Comparison of ENCODE assay signal across 9 cellular contexts in genomic region chr6:43060755-43061633, GRCh38. TPM values are rescaled to one million over a fixed set of nuclear protein-coding genes. Genes with fewer than 3 reads are reported as not detected.
DNase-seq lines count a peak whose midpoint lies in the region; ATAC-seq, FAIRE-seq and TF ChIP-seq lines count a peak whose summit lies in the region.
"Had no signal": no experiment of that assay in that cellular context is flagged by ENCODE, and none has a peak within 500 bp of the region (broad histone marks: within the 10 kb centered on the region; RNA-seq: fewer than 3 reads in every experiment).

No MANE protein-coding gene starts in this region.

- H2AFZ ChIP-seq in OCI-LY3 (ENCODE audit: low read depth, low read length) = no peak overlapping the region

- no peaks in the 10 kb centered on the region for H3K27me3 Mint-ChIP-seq in CD4-positive, alpha-beta memory T cell

- no peak overlapping the region for H3K9ac ChIP-seq in OCI-LY3 (ENCODE audit: low read length)

- peaks cover 8% of the 10 kb centered on the region for H3K36me3 ChIP-seq in CD4-positive, alpha-beta memory T cell (ENCODE audit: insufficient read depth, low read length)
- H3K36me3 ChIP-seq in OCI-LY3 (replicated peaks; ENCODE audit: low read depth, low read length) = peaks cover 8% of the 10 kb centered on the region
- H3K36me3 ChIP-seq in pancreas = peaks cover 0 to 2% (median 0%) of the 10 kb centered on the region in 3 donors
- H3K36me3 ChIP-seq in gastroesophageal sphincter = peaks cover 0 to 61% of the 10 kb centered on the region in 2 donors

- CTCF ChIA-PET in CD4-positive, alpha-beta memory T cell (lab: Charles Lee; ENCODE audit: partially characterized antibody) = interaction anchor here (0.9 kb wide), 1 partner anchor 39 kb away, joined by 3 read pairs; the partner anchor contains the start of gene RRP36

- H3K27me3 ChIP-seq in CD4-positive, alpha-beta memory T cell (ENCODE audit: insufficient read depth, low read length) = no peaks in the 10 kb centered on the region
- no peaks in the 10 kb centered on the region for H3K27me3 ChIP-seq in OCI-LY3 (ENCODE audit: low read depth, low read length)
- H3K27me3 ChIP-seq in pancreas = no peaks in the 10 kb centered on the region
- H3K27me3 ChIP-seq in gastroesophageal sphincter = no peaks in the 10 kb centered on the region

- peaks cover 18% of the 10 kb centered on the region for H3K79me2 ChIP-seq in OCI-LY3 (ENCODE audit: low read length)

- no peak for TF ChIP-seq CTCF in OCI-LY3 (IDR thresholded peaks at IDR 0.05; ENCODE audit: low read depth, low read length)
- no peak for TF ChIP-seq CTCF in pancreas (IDR thresholded peaks at IDR 0.05)
- no peak for TF ChIP-seq CTCF in gastroesophageal sphincter (IDR thresholded peaks at IDR 0.05)

- H3K4me1 Mint-ChIP-seq in CD4-positive, alpha-beta memory T cell = peaks cover 25 to 42% (median 34%) of the 10 kb centered on the region in 4 donors

- POLR2A ChIA-PET in CD4-positive, alpha-beta memory T cell (lab: Charles Lee; ENCODE audit: partially characterized antibody) = interaction anchor here (1.5 to 3.1 kb wide), 5 partner anchors 39 to 132 kb away, joined by 4 to 32 read pairs (median 8); partner anchors contain the start of genes CNPY3, PEX6 and RRP36

- no peak overlapping the region for H3K27ac ChIP-seq in CD4-positive, alpha-beta memory T cell (ENCODE audit: low read depth, low read length)
- H3K27ac ChIP-seq in OCI-LY3 (ENCODE audit: low read length) = no peak overlapping the region
- H3K27ac ChIP-seq in epithelial cell of prostate = peak overlapping the region; percentile 75
- peak overlapping the region in 3 of 4 donors; percentile 94 for H3K27ac ChIP-seq in pancreas
- H3K27ac ChIP-seq in gastroesophageal sphincter = peak overlapping the region in 1 of 4 donors; percentile 90

- peak overlapping the region; percentile 94 to 99 (median 97) for H3K4me3 Mint-ChIP-seq in CD4-positive, alpha-beta memory T cell

- no peak for FAIRE-seq in pancreas (lab: Jason Lieb, UNC)
- FAIRE-seq: HTR-8/SVneo had no signal

- H3K9me3 Mint-ChIP-seq in CD4-positive, alpha-beta memory T cell = no peaks in the 10 kb centered on the region

- peaks cover 33 to 51% of the 10 kb centered on the region in 2 donors for H3K36me3 Mint-ChIP-seq in CD4-positive, alpha-beta memory T cell

- TF ChIP-seq EP300 in gastroesophageal sphincter (IDR thresholded peaks at IDR 0.05) = no peak

- H4K20me1 ChIP-seq in OCI-LY3 (ENCODE audit: insufficient read depth, low read length) = no peaks in the 10 kb centered on the region

- intact Hi-C loops in CD4-positive, alpha-beta memory T cell (cut with micrococcal nuclease) = no loop called here
- intact Hi-C loops in pancreas (cut with DNase I) = no loop called here

- H3K4me2 ChIP-seq in OCI-LY3 (ENCODE audit: low read length) = peak overlapping the region; percentile 83

- peak overlapping the region; percentile 83 to 99 (median 94) for H3K27ac Mint-ChIP-seq in CD4-positive, alpha-beta memory T cell

- ATAC-seq in pancreas (no peak), gastroesophageal sphincter (no peak)

- H3K9me3 ChIP-seq in CD4-positive, alpha-beta memory T cell (ENCODE audit: control insufficient read depth in 1 of 2, low read length in 2 of 2) = no peaks in the 10 kb centered on the region
- no peaks in the 10 kb centered on the region for H3K9me3 ChIP-seq in OCI-LY3 (ENCODE audit: insufficient read depth, low read length)
- no peaks in the 10 kb centered on the region for H3K9me3 ChIP-seq in pancreas
- no peaks in the 10 kb centered on the region for H3K9me3 ChIP-seq in gastroesophageal sphincter

- WGBS in pancreas, 2 donors = 63 to 64% methylated on average over 12 of the region's 12 CpGs
- 71 to 86% methylated on average over 2 to 9 of the region's 12 CpGs for whole genome bisulfite sequencing in gastroesophageal sphincter (ENCODE audit: low coverage in 1 of 2), 2 donors

- TF ChIP-seq POLR2A in gastroesophageal sphincter (IDR thresholded peaks at IDR 0.05) = no peak

- no peak overlapping the region for H3K4me3 ChIP-seq in CD4-positive, alpha-beta memory T cell (ENCODE audit: low read length in 2 of 2)
- H3K4me3 ChIP-seq in OCI-LY3 (ENCODE audit: low read length) = 0 out of 2 replicates have a peak overlapping the region, but pooled peaks have one; percentile 76
- peak overlapping the region in 2 of 4 donors; percentile 86 to 88 for H3K4me3 ChIP-seq in pancreas
- peak overlapping the region in 1 of 2 donors; percentile 85 for H3K4me3 ChIP-seq in gastroesophageal sphincter

- H3K4me1 ChIP-seq in CD4-positive, alpha-beta memory T cell (ENCODE audit: insufficient read depth, low read length) = peaks cover 22% of the 10 kb centered on the region
- H3K4me1 ChIP-seq in OCI-LY3 (ENCODE audit: low read length) (peaks cover 13% of the 10 kb centered on the region), pancreas (peaks cover 23 to 24% (median 24%) of the 10 kb centered on the region in 3 donors), gastroesophageal sphincter (peaks cover 0 to 35% (median 14%) of the 10 kb centered on the region in 3 donors)

- no peak for DNase-seq in CD4-positive, alpha-beta memory T cell
- no peak for DNase-seq in epithelial cell of prostate (ENCODE audit: low read depth, low spot score)
- peak in 1 of 6 donors; percentile 43 for DNase-seq in pancreas
- DNase-seq in NCI-H1436 (lab: John Stamatoyannopoulos, UW) = no peak
- no peak for DNase-seq in DMS79 treated with DMSO at 0.1 percent for 48 hours (lab: John Stamatoyannopoulos, UW)
- DNase-seq in iPS-NIHi11 (ENCODE audit: low spot score) = no peak

RNA-seq across cellular contexts. Expression of gene KLC4, which starts 1.6 kb away (rescaled TPM):
- total RNA-seq in CD4-positive, alpha-beta memory T cell = 10 to 100 TPM; 51.6 to 57.0 TPM
- polyA plus RNA-seq in CD4-positive, alpha-beta memory T cell = 10 to 100 TPM in 1 of 2 donors, 1 to 10 TPM in 1; 9.7 to 11.5 TPM
- 10 to 100 TPM; 11.3 to 24.2 (median 15.4) TPM for total RNA-seq in pancreas
- polyA plus RNA-seq in pancreas = 10 to 100 TPM; 33.0 to 46.1 TPM
- total RNA-seq in gastroesophageal sphincter = 10 to 100 TPM; 18.0 to 43.4 (median 30.2) TPM

RNA-seq across cellular contexts. Expression of gene MRPL2, which starts 1.8 kb away (rescaled TPM):
- 10 to 100 TPM; 55.3 to 56.5 TPM for total RNA-seq in CD4-positive, alpha-beta memory T cell
- polyA plus RNA-seq in CD4-positive, alpha-beta memory T cell = 10 to 100 TPM; 37.9 to 51.6 TPM
- total RNA-seq in pancreas = 10 to 100 TPM; 19.9 to 31.6 (median 25.7) TPM
- 10 to 100 TPM; 55.2 to 65.8 TPM for polyA plus RNA-seq in pancreas
- 10 to 100 TPM; 17.3 to 35.4 (median 21.2) TPM for total RNA-seq in gastroesophageal sphincter

RNA-seq across cellular contexts. Expression of gene CUL7, which starts 7.3 kb away (rescaled TPM):
- 10 to 100 TPM; 13.7 to 13.9 TPM for total RNA-seq in CD4-positive, alpha-beta memory T cell
- polyA plus RNA-seq in CD4-positive, alpha-beta memory T cell = 1 to 10 TPM; 2.1 to 3.8 TPM
- 10 to 100 TPM in 4 of 6 donors, 1 to 10 TPM in 2; 8.6 to 21.4 (median 12.2) TPM for total RNA-seq in pancreas
- polyA plus RNA-seq in pancreas = 10 to 100 TPM; 17.1 to 20.4 TPM
- 10 to 100 TPM; 10.9 to 16.6 (median 13.5) TPM for total RNA-seq in gastroesophageal sphincter

RNA-seq across cellular contexts. Expression of gene PTK7, which starts 15.1 kb away (rescaled TPM):
- total RNA-seq in CD4-positive, alpha-beta memory T cell = under 1 TPM; 0.26 to 0.42 TPM
- under 1 TPM in 1 of 2 donors, not detected in 1; 0.08 TPM for polyA plus RNA-seq in CD4-positive, alpha-beta memory T cell
- 10 to 100 TPM in 5 of 6 donors, 1 to 10 TPM in 1; 9.8 to 44.2 (median 15.8) TPM for total RNA-seq in pancreas
- 10 to 100 TPM; 21.7 to 33.1 TPM for polyA plus RNA-seq in pancreas
- total RNA-seq in gastroesophageal sphincter = 10 to 100 TPM in 1 of 4 donors, 1 to 10 TPM in 3; 2.0 to 11.6 (median 7.7) TPM

RNA-seq across cellular contexts. Expression of gene RRP36, which starts 39.6 kb away (rescaled TPM):
- total RNA-seq in CD4-positive, alpha-beta memory T cell = 10 to 100 TPM; 56.5 to 58.7 TPM
- polyA plus RNA-seq in CD4-positive, alpha-beta memory T cell = 10 to 100 TPM; 65.5 to 77.0 TPM
- total RNA-seq in pancreas (10 to 100 TPM; 13.2 to 27.1 (median 22.3) TPM), gastroesophageal sphincter (10 to 100 TPM; 52.8 to 62.5 (median 59.8) TPM)
- polyA plus RNA-seq in pancreas = 10 to 100 TPM; 21.2 to 32.9 TPM

Comparison
In these comparisons a context has a peak if more than half of its experiments do, and no peak if none do; other contexts are left out.
1. H3K27ac ChIP-seq: peak in epithelial cell of prostate (single experiment) and pancreas (3 of 4); none in CD4-positive, alpha-beta memory T cell (single experiment) and OCI-LY3 (single experiment).